In genomic region chr5:157918811-157919742, GRCh38 we compare ENCODE assay signal across 8 cellular contexts.
DNase-seq lines count a peak whose midpoint lies in the region; ATAC-seq, FAIRE-seq and TF ChIP-seq lines count a peak whose summit lies in the region.

No MANE protein-coding gene starts in this region.

- no peak overlapping the region for H3K4me3 ChIP-seq in SK-N-SH (ENCODE audit: low read depth in 2 of 2, low read length in 1 of 2)
- H3K4me3 ChIP-seq in SK-N-MC: peak overlapping the region; percentile 60
- no peak overlapping the region for H3K4me3 ChIP-seq in endothelial cell of umbilical vein (replicated peaks in 1 of 3; ENCODE audit: insufficient read depth in 1 of 3, low read depth in 1 of 3, low read length in 3 of 3)

- no peak for DNase-seq in SK-N-SH
- peak; percentile 57 for DNase-seq in SK-N-MC (ENCODE audit: low read depth, low spot score)
- DNase-seq in endothelial cell of umbilical vein (ENCODE audit: low read depth, low spot score): peak; percentile 11
- peak in 1 of 2 donors; percentile 8 for DNase-seq in stimulated activated naive CD8-positive, alpha-beta T cell treated with anti-CD3 and anti-CD28 coated beads, Interleukin-15, amount 100 ng/mL, for 72 hours
- DNase-seq in SHP77 treated with DMSO at 0.1 percent for 48 hours (lab: John Stamatoyannopoulos, UW): no peak
- no peak for DNase-seq in D721Med (ENCODE audit: insufficient read length, low spot score)
- no peak for DNase-seq in HTR-8/SVneo (ENCODE audit: insufficient read length, low spot score)

- H3K4me2 ChIP-seq in SK-N-SH (no peak overlapping the region), endothelial cell of umbilical vein (ENCODE audit: insufficient read depth, low read length) (no peak overlapping the region)

- CTCF ChIA-PET in SK-N-SH (lab: Yijun Ruan, JAX) (interaction anchor here (0.8 to 1.7 kb wide), 9 partner anchors 12 to 157 kb away, joined by 3 to 13 read pairs (median 4); no protein-coding TSS in a partner anchor), endothelial cell of umbilical vein (lab: Charles Lee) (interaction anchor here (0.6 to 6.4 kb wide), 9 partner anchors 12 to 158 kb away, joined by 3 to 32 read pairs (median 4); no protein-coding TSS in a partner anchor)

- 68% methylated on average over 19 of the region's 19 CpGs for WGBS in SK-N-SH (ENCODE audit: low lambda C conversion rate)

- peaks cover 0 to 25% of the 10 kb centered on the region in 2 experiments; a peak in 2 of 4 replicates for H3K4me1 ChIP-seq in SK-N-SH (ENCODE audit: control insufficient read depth in 1 of 2, insufficient read depth in 2 of 2, low read depth in 1 of 2, low read length in 1 of 2)
- peaks cover 8% of the 10 kb centered on the region for H3K4me1 ChIP-seq in endothelial cell of umbilical vein (ENCODE audit: control insufficient read depth, extremely low read depth, insufficient read depth, low read length)

- TF ChIP-seq RAD21 in SK-N-SH (IDR thresholded peaks at IDR 0.05; ENCODE audit: low read length): no peak

- H4K20me1 ChIP-seq in SK-N-SH (ENCODE audit: insufficient read depth) (no peaks in the 10 kb centered on the region), endothelial cell of umbilical vein (replicated peaks; ENCODE audit: control insufficient read depth, extremely low read depth, insufficient read depth, low read length) (no peaks in the 10 kb centered on the region)

- H3K27me3 ChIP-seq in SK-N-SH (ENCODE audit: insufficient read depth) (no peaks in the 10 kb centered on the region), endothelial cell of umbilical vein (ENCODE audit: control insufficient read depth in 2 of 2, insufficient read depth in 2 of 2, low read length in 2 of 2) (no peaks in the 10 kb centered on the region)

- no peak overlapping the region for H3K27ac ChIP-seq in SK-N-SH (ENCODE audit: low read depth in 2 of 2, low read length in 1 of 2)
- peak overlapping the region; percentile 97 for H3K27ac ChIP-seq in SK-N-MC
- no peak overlapping the region for H3K27ac ChIP-seq in endothelial cell of umbilical vein (ENCODE audit: insufficient read depth, low read depth, low read length)

- H3K36me3 ChIP-seq in SK-N-SH (replicated peaks in 1 of 2; ENCODE audit: control insufficient read depth in 1 of 2, insufficient read depth in 2 of 2, low read length in 1 of 2) (no peaks in the 10 kb centered on the region), SK-N-MC (ENCODE audit: insufficient read depth, low read length) (no peaks in the 10 kb centered on the region), endothelial cell of umbilical vein (ENCODE audit: control insufficient read depth in 2 of 2, extremely low read depth in 1 of 2, insufficient read depth in 2 of 2, low read length in 2 of 2) (no peaks in the 10 kb centered on the region)

- peak overlapping the region; percentile 24 to 56 for H3K4me3 Mint-ChIP-seq in stimulated activated naive CD8-positive, alpha-beta T cell treated with anti-CD3 and anti-CD28 coated beads, Interleukin-15, amount 100 ng/mL, for 72 hours

- H3K4me1 Mint-ChIP-seq in stimulated activated naive CD8-positive, alpha-beta T cell treated with anti-CD3 and anti-CD28 coated beads, Interleukin-15, amount 100 ng/mL, for 72 hours: peaks cover 27% of the 10 kb centered on the region

- POLR2A ChIA-PET in SK-N-SH (lab: Yijun Ruan, JAX): interaction anchor here (0.6 to 1.4 kb wide), 2 partner anchors 60 to 175 kb away, joined by 3 to 4 read pairs; partner anchors contain the start of gene CLINT1
- POLR2A ChIA-PET in endothelial cell of umbilical vein (lab: Charles Lee): no interaction called here

- TF ChIP-seq EP300 in SK-N-SH (IDR thresholded peaks at IDR 0.05; ENCODE audit: borderline replicate concordance in 1 of 2, low read depth in 1 of 2, low read length in 1 of 2): no peak

- no peaks in the 10 kb centered on the region for H3K9me3 Mint-ChIP-seq in stimulated activated naive CD8-positive, alpha-beta T cell treated with anti-CD3 and anti-CD28 coated beads, Interleukin-15, amount 100 ng/mL, for 72 hours

- H3K79me2 ChIP-seq in SK-N-SH (ENCODE audit: insufficient read depth): no peaks in the 10 kb centered on the region
- H3K79me2 ChIP-seq in endothelial cell of umbilical vein (ENCODE audit: control insufficient read depth, insufficient read depth, low read length): no peaks in the 10 kb centered on the region

- H3K9ac ChIP-seq in SK-N-SH: no peak overlapping the region
- peak overlapping the region; percentile 49 for H3K9ac ChIP-seq in SK-N-MC (ENCODE audit: insufficient read length)
- H3K9ac ChIP-seq in endothelial cell of umbilical vein (replicated peaks; ENCODE audit: extremely low read depth, insufficient read depth, low read length): no peak overlapping the region

- H2AFZ ChIP-seq in SK-N-SH (ENCODE audit: low read depth) (no peak overlapping the region), endothelial cell of umbilical vein (ENCODE audit: low read depth, low read length) (peak overlapping the region; percentile 77)

- dilution Hi-C loops in endothelial cell of umbilical vein (cut with MboI; ENCODE audit: extremely low pct_ligation_motif_present, low sequenced_read_pairs): no loop called here

- no peak for ATAC-seq in SK-N-SH treated with all-trans-retinoic acid at 6 μM for 48 hours
- ATAC-seq in stimulated activated naive CD8-positive, alpha-beta T cell treated with anti-CD3 and anti-CD28 coated beads, Interleukin-15, amount 100 ng/mL, for 72 hours: peak; percentile 52

- no peaks in the 10 kb centered on the region for H3K27me3 Mint-ChIP-seq in stimulated activated naive CD8-positive, alpha-beta T cell treated with anti-CD3 and anti-CD28 coated beads, Interleukin-15, amount 100 ng/mL, for 72 hours

- H3K9me2 ChIP-seq in SK-N-SH: no peaks in the 10 kb centered on the region

- TF ChIP-seq POLR2A in endothelial cell of umbilical vein (IDR thresholded peaks at IDR 0.05; ENCODE audit: low read depth, low read length): no peak

- no peaks in the 10 kb centered on the region for H3K9me3 ChIP-seq in SK-N-SH
- no peaks in the 10 kb centered on the region for H3K9me3 ChIP-seq in SK-N-MC (ENCODE audit: low read depth, low read length)
- H3K9me3 ChIP-seq in endothelial cell of umbilical vein (replicated peaks; ENCODE audit: control insufficient read depth, insufficient read depth, low read length): no peaks in the 10 kb centered on the region

- TF ChIP-seq CTCF in SK-N-SH (IDR thresholded peaks at IDR 0.05) (no peak), endothelial cell of umbilical vein (IDR thresholded peaks at IDR 0.05; ENCODE audit: extremely low read depth in 1 of 2, insufficient read depth in 1 of 2, low read depth in 1 of 2, low read length in 2 of 2) (no peak), D721Med (IDR thresholded peaks at IDR 0.05; ENCODE audit: insufficient read depth, missing control alignments) (no peak)

- intact Hi-C loops in endothelial cell of umbilical vein (cut with micrococcal nuclease): loop anchor here (1.0 kb wide), 5 partner anchors 29 to 157 kb away; no protein-coding TSS in a partner anchor

- no peaks in the 10 kb centered on the region for H3F3A ChIP-seq in SK-N-SH (replicated peaks; ENCODE audit: insufficient read depth)

- no peaks in the 10 kb centered on the region for H3K9me1 ChIP-seq in endothelial cell of umbilical vein (replicated peaks; ENCODE audit: control insufficient read depth, extremely low read depth, insufficient read depth, low read length)

- H3K27ac Mint-ChIP-seq in stimulated activated naive CD8-positive, alpha-beta T cell treated with anti-CD3 and anti-CD28 coated beads, Interleukin-15, amount 100 ng/mL, for 72 hours: peak overlapping the region; percentile 49 to 64

- FAIRE-seq in endothelial cell of umbilical vein (lab: Jason Lieb, UNC) (peak; percentile 59), D721Med (lab: Jason Lieb, UNC) (no peak), HTR-8/SVneo (lab: Jason Lieb, UNC) (no peak)

- no TSS peak for BruUV-seq in endothelial cell of umbilical vein (replicated peaks; lab: Mats Ljungman, UMichigan)

TF ChIP-seq in SK-N-SH, 30 proteins besides CTCF, POLR2A, EP300 and RAD21:
- TF ChIP-seq JUND (IDR thresholded peaks at IDR 0.05) (no peak), GATA2 (CRISPR knock-in tag; IDR thresholded peaks at IDR 0.05) (peak; percentile 32; the same call in 1 of the 2 replicates), GABPA (IDR thresholded peaks at IDR 0.05; ENCODE audit: low read depth) (no peak)

TF ChIP-seq in SK-N-SH treated with all-trans-retinoic acid at 6 μM for 48 hours, 23 proteins besides CTCF, POLR2A, EP300 and RAD21 (continues in another document):
- TF ChIP-seq ARNTL (CRISPR knock-in tag; IDR thresholded peaks at IDR 0.05; ENCODE audit: borderline replicate concordance, low read depth) (no peak), CREB5 (CRISPR knock-in tag; IDR thresholded peaks at IDR 0.05; ENCODE audit: low read depth) (no peak), ZFP3 (CRISPR knock-in tag; IDR thresholded peaks at IDR 0.05) (no peak), TOX (CRISPR knock-in tag; IDR thresholded peaks at IDR 0.05; ENCODE audit: borderline replicate concordance) (no peak), RARB (CRISPR knock-in tag; IDR thresholded peaks at IDR 0.05) (no peak)

TF ChIP-seq in endothelial cell of umbilical vein, 7 proteins besides CTCF, POLR2A, EP300 and RAD21:
- no peak for TF ChIP-seq MAX (IDR thresholded peaks at IDR 0.05; ENCODE audit: insufficient read depth, insufficient read length)
- TF ChIP-seq GATA2 (IDR thresholded peaks at IDR 0.05; ENCODE audit: insufficient read depth, insufficient read length, low read depth, low read length): peak; percentile 14
- TF ChIP-seq EZH2 (IDR thresholded peaks at IDR 0.05; ENCODE audit: borderline replicate concordance, low read depth, low read length, severe bottlenecking): no peak
- no peak for TF ChIP-seq POLR2AphosphoS5 (IDR thresholded peaks at IDR 0.05; ENCODE audit: insufficient read depth, low read depth, low read length)
TF ChIP-seq in endothelial cell of umbilical vein: peak in this region for 1.

Comparison
In these comparisons a context has a peak if more than half of its experiments do, and no peak if none do; other contexts are left out.
1. DNase-seq: peak in SK-N-MC (single experiment) and endothelial cell of umbilical vein (single experiment); none in SK-N-SH (single experiment), SHP77 treated with DMSO at 0.1 percent for 48 hours (single experiment), D721Med (single experiment) and HTR-8/SVneo (single experiment).